8 cellular contexts compared by ENCODE assay signal in genomic region chr19:37719927-37720265, GRCh38. TPM values are rescaled to one million over a fixed set of nuclear protein-coding genes. Genes with fewer than 3 reads are reported as not detected.
DNase-seq lines count a peak whose midpoint lies in the region; ATAC-seq, FAIRE-seq and TF ChIP-seq lines count a peak whose summit lies in the region.

No MANE protein-coding gene starts in this region.

- DNase-seq in GM23338 (ENCODE audit: low spot score) (no peak), WTC11 (ENCODE audit: low spot score) (no peak), foreskin keratinocyte (no peak), smooth muscle cell (lab: John Stamatoyannopoulos, UW; ENCODE audit: unreplicated experiment) (no peak), GM19239 (ENCODE audit: insufficient read length, low spot score) (no peak), SIG-M5 (lab: John Stamatoyannopoulos, UW) (no peak), iPS-NIHi7 (ENCODE audit: extremely low spot score) (no peak)

- peaks cover 5% of the 10 kb centered on the region for H3K27me3 Mint-ChIP-seq in GM23338 (ENCODE audit: insufficient read depth, low read depth, poor library complexity)
- H3K27me3 Mint-ChIP-seq in WTC11 (ENCODE audit: low read depth), result no peaks in the 10 kb centered on the region

- H4K20me1 ChIP-seq in GM23338 (replicated peaks; ENCODE audit: insufficient read depth) (0 out of 2 replicates have a peak, but pooled peaks cover 2% of the 10 kb centered on the region), smooth muscle cell (ENCODE audit: low read depth) (no peaks in the 10 kb centered on the region)

- 20% methylated on average over 8 of the region's 8 CpGs for WGBS in smooth muscle cell (ENCODE audit: low lambda C conversion rate)

- no peaks in the 10 kb centered on the region for H3K9me2 ChIP-seq in GM23338 (ENCODE audit: insufficient read depth)

- no peaks in the 10 kb centered on the region for H3K9me3 ChIP-seq in smooth muscle cell (replicated peaks; ENCODE audit: low read depth)

- POLR2A ChIA-PET in WTC11 (lab: Charles Lee), result interaction anchor here (0.6 kb wide), 1 partner anchor 28 kb away, joined by 3 read pairs; no protein-coding TSS in a partner anchor

- CTCF ChIA-PET in WTC11 (lab: Charles Lee), result interaction anchor here (0.6 to 2.4 kb wide), 16 partner anchors 8 to 385 kb away, joined by 3 to 13 read pairs (median 4); partner anchors contain the start of genes ZNF540, ZNF571, ZNF573 and ZNF793

- H3K4me2 ChIP-seq in GM23338 (peak overlapping the region; percentile 49; the same call in 1 of the 2 replicates), smooth muscle cell (peak overlapping the region; percentile 93)

- H2AFZ ChIP-seq in GM23338 (no peak overlapping the region), smooth muscle cell (ENCODE audit: low read depth) (peak overlapping the region; percentile 98)

- no peak for ATAC-seq in GM23338
- ATAC-seq in WTC11, result no peak
- no peak for ATAC-seq in foreskin keratinocyte
- no peak for ATAC-seq in HG02588 (IDR thresholded peaks at IDR 0.05; ENCODE audit: unreplicated experiment)

- TF ChIP-seq CTCF in GM23338 (conservative IDR thresholded peaks at IDR 0.05; ENCODE audit: low read depth in 2 of 2), result no peak
- no peak for TF ChIP-seq CTCF in WTC11 (IDR thresholded peaks at IDR 0.05)
- TF ChIP-seq CTCF in foreskin keratinocyte (conservative IDR thresholded peaks at IDR 0.05), result no peak
- TF ChIP-seq CTCF in smooth muscle cell (IDR thresholded peaks at IDR 0.05; ENCODE audit: borderline replicate concordance, insufficient read depth, poor library complexity, severe bottlenecking), result no peak

- H3K36me3 Mint-ChIP-seq in GM23338 (ENCODE audit: low read depth) (peaks cover 6% of the 10 kb centered on the region; the same call in 1 of the 3 replicates), WTC11 (no peaks in the 10 kb centered on the region)

- no peak for FAIRE-seq in GM19239 (lab: Jason Lieb, UNC)

- H3K9me3 Mint-ChIP-seq in GM23338 (peaks cover 3% of the 10 kb centered on the region; the same call in 2 of the 3 replicates), WTC11 (no peaks in the 10 kb centered on the region)

- peaks cover 29% of the 10 kb centered on the region for H3K79me2 ChIP-seq in GM23338 (replicated peaks; ENCODE audit: insufficient read depth)
- peaks cover 17% of the 10 kb centered on the region for H3K79me2 ChIP-seq in smooth muscle cell (ENCODE audit: low read depth)

- H3K27ac ChIP-seq in GM23338 (ENCODE audit: low read depth) (no peak overlapping the region), foreskin keratinocyte (peak overlapping the region; percentile 21), smooth muscle cell (ENCODE audit: low read depth) (no peak overlapping the region)

- H3K36me3 ChIP-seq in GM23338 (ENCODE audit: insufficient read depth) (no peaks in the 10 kb centered on the region), smooth muscle cell (ENCODE audit: low read depth) (no peaks in the 10 kb centered on the region)

- H3K4me1 Mint-ChIP-seq in GM23338 (peaks cover 23% of the 10 kb centered on the region), WTC11 (peaks cover 24% of the 10 kb centered on the region)

- peaks cover 20% of the 10 kb centered on the region for H3K4me1 ChIP-seq in GM23338 (ENCODE audit: insufficient read depth)
- no peaks in the 10 kb centered on the region for H3K4me1 ChIP-seq in foreskin keratinocyte
- H3K4me1 ChIP-seq in smooth muscle cell (ENCODE audit: low read depth), result peaks cover 8% of the 10 kb centered on the region

- H3F3A ChIP-seq in GM23338 (replicated peaks; ENCODE audit: low read depth), result no peaks in the 10 kb centered on the region
- H3F3A ChIP-seq in smooth muscle cell (ENCODE audit: low read depth), result no peaks in the 10 kb centered on the region

- peak overlapping the region; percentile 92 for H3K4me3 ChIP-seq in GM23338
- peak overlapping the region; percentile 89 for H3K4me3 ChIP-seq in smooth muscle cell

- H3K27ac Mint-ChIP-seq in GM23338 (no peak overlapping the region), WTC11 (no peak overlapping the region)

- H3K27me3 ChIP-seq in GM23338 (ENCODE audit: insufficient read depth) (no peaks in the 10 kb centered on the region), foreskin keratinocyte (no peaks in the 10 kb centered on the region), smooth muscle cell (ENCODE audit: low read depth) (no peaks in the 10 kb centered on the region)

- no peak overlapping the region for H3K9ac ChIP-seq in smooth muscle cell (ENCODE audit: low read depth)

- peak overlapping the region; percentile 97 for H3K4me3 Mint-ChIP-seq in GM23338
- H3K4me3 Mint-ChIP-seq in WTC11, result peak overlapping the region; percentile 89

TF ChIP-seq in WTC11, 78 proteins besides CTCF, POLR2A, EP300 and RAD21:
- TF ChIP-seq ZNF423 (CRISPR knock-in tag; IDR thresholded peaks at IDR 0.05) (peak; percentile 40; the same call in 1 of the 2 replicates), NR3C1 (CRISPR knock-in tag; conservative IDR thresholded peaks at IDR 0.05; ENCODE audit: low read depth) (no peak), FOXP4 (CRISPR knock-in tag; IDR thresholded peaks at IDR 0.05) (no peak), CREM (CRISPR knock-in tag; IDR thresholded peaks at IDR 0.05) (no peak), FOXK1 (CRISPR knock-in tag; IDR thresholded peaks at IDR 0.05) (no peak), ELF4 (CRISPR knock-in tag; IDR thresholded peaks at IDR 0.05; ENCODE audit: low read depth) (no peak), IRF1 (CRISPR knock-in tag; IDR thresholded peaks at IDR 0.05) (no peak), HMGXB4 (CRISPR knock-in tag; IDR thresholded peaks at IDR 0.05) (0 out of 2 replicates have a peak, but pooled peaks have one; percentile 4), OVOL2 (CRISPR knock-in tag; IDR thresholded peaks at IDR 0.05; ENCODE audit: borderline replicate concordance) (no peak)

RNA-seq across cellular contexts. Expression of gene ZNF607, which starts 0.3 kb away (rescaled TPM):
- total RNA-seq in GM23338 (2014; rRNA removed; shearing (Covaris generic)), result 9.0 and 11.4 TPM in 2 replicates
- polyA plus RNA-seq in GM23338 (2016; fragmentation: Nextera tagmentation; extraction: Ambion mirVana) (3.0 and 3.2 TPM in 2 replicates), foreskin keratinocyte (1.8 and 2.0 TPM in 2 replicates), smooth muscle cell (3.1 and 3.8 TPM in 2 replicates)
- total RNA-seq in WTC11 (2021) (17.5 to 21.2 TPM (median 20.7 TPM) in 3 replicates), foreskin keratinocyte (5.1 and 5.6 TPM in 2 replicates), smooth muscle cell (3.6 and 10.9 TPM in 2 replicates)

RNA-seq across cellular contexts. Expression of gene ZNF573, which starts 59.5 kb away (rescaled TPM):
- total RNA-seq in GM23338 (2014; rRNA removed; shearing (Covaris generic)), result 7.7 and 13.2 TPM in 2 replicates
- polyA plus RNA-seq in GM23338 (2016; fragmentation: Nextera tagmentation; extraction: Ambion mirVana) (10.3 and 10.8 TPM in 2 replicates), foreskin keratinocyte (0.66 and 0.69 TPM in 2 replicates), smooth muscle cell (1.7 and 3.3 TPM in 2 replicates)
- total RNA-seq in WTC11 (2021) (12.4 to 14.9 TPM (median 12.7 TPM) in 3 replicates), foreskin keratinocyte (4.2 and 4.4 TPM in 2 replicates), smooth muscle cell (2.5 and 5.0 TPM in 2 replicates)
